In the genomic region with DNA sequence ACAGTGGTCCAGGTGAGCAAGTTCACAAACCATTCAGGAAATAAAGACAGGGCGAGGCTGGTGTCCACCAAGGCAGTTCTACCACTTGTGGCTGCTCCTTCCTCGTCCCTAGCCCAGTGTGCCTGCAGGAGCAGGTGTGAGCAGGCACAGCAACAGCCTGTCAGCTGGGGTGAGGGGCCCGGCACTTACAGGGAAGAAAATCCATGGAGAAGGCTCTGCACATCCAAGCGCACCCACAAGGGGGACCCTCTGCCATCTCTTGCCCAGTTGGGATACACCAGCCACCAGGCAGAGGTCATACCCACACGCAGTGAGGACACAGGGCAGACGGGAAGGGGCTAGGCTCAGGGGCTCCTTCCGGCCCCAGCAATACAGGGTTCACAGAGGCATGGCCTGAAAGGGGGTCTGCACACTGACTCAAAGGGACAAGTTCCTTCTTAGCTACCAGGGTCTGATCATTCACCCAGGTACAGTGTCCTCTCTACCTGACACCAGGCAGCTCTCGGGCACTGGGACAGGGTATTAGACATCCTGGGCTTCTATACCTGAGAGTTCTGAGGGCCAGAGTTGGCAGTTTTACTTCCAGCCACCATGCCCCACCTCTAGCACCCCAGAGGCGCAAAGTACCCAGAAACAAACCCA, we compare ENCODE assay signal across 7 cellular contexts. TPM values are rescaled to one million over a fixed set of nuclear protein-coding genes. Genes with fewer than 3 reads are reported as not detected.
DNase-seq lines count a peak whose midpoint lies in the region; ATAC-seq and TF ChIP-seq lines count a peak whose summit lies in the region.

No MANE protein-coding gene starts in this region.

- no peak overlapping the region for H3K4me2 ChIP-seq in neuronal stem cell (ENCODE audit: insufficient read depth, low read length, poor library complexity, severe bottlenecking)

- H3K23ac ChIP-seq in neuronal stem cell (ENCODE audit: low read depth, low read length, poor library complexity) = no peak overlapping the region

- H3K14ac ChIP-seq in neuronal stem cell (ENCODE audit: low read length) = no peak overlapping the region

- H3K18ac ChIP-seq in neuronal stem cell (ENCODE audit: low read length) = no peak overlapping the region

- H2BK15ac ChIP-seq in neuronal stem cell (ENCODE audit: low read length) = no peak overlapping the region

- H3K4me3 ChIP-seq in fibroblast of the aortic adventitia (ENCODE audit: low read depth, low read length) = no peak overlapping the region
- H3K4me3 ChIP-seq in neuronal stem cell (ENCODE audit: low read length in 2 of 2) = no peak overlapping the region

- no peaks in the 10 kb centered on the region for H3K27me3 Mint-ChIP-seq in T-helper 17 cell

- peak overlapping the region; percentile 51 for H3K27ac Mint-ChIP-seq in T-helper 17 cell

- no peaks in the 10 kb centered on the region for H3K79me1 ChIP-seq in neuronal stem cell (ENCODE audit: low read depth, low read length)

- H3K9me3 ChIP-seq in T-helper 17 cell (ENCODE audit: control insufficient read depth, low read length, poor library complexity, severe bottlenecking) (no peaks in the 10 kb centered on the region), neuronal stem cell (replicated peaks in 1 of 2; ENCODE audit: control insufficient read depth in 2 of 2, insufficient read depth in 1 of 2, low read depth in 1 of 2, low read length in 2 of 2) (no peaks in the 10 kb centered on the region)

- H3K4ac ChIP-seq in neuronal stem cell (ENCODE audit: low read length) = no peak overlapping the region

- peaks cover 37% of the 10 kb centered on the region for H3K4me1 Mint-ChIP-seq in T-helper 17 cell

- H3K27ac ChIP-seq in neuronal stem cell (replicated peaks; ENCODE audit: low read length) = no peak overlapping the region

- H3K9ac ChIP-seq in neuronal stem cell (ENCODE audit: low read depth, low read length, poor library complexity) = no peak overlapping the region

- H4K8ac ChIP-seq in neuronal stem cell (ENCODE audit: low read depth, low read length) = no peak overlapping the region

- no peak overlapping the region for H2AK5ac ChIP-seq in neuronal stem cell (ENCODE audit: low read depth, low read length)

- H3K36me3 Mint-ChIP-seq in T-helper 17 cell (ENCODE audit: low read depth) = peaks cover 4% of the 10 kb centered on the region

- H2BK5ac ChIP-seq in neuronal stem cell (ENCODE audit: low read length) = no peak overlapping the region

- peaks cover 31 to 77% of the 10 kb centered on the region in 2 donors for H3K36me3 ChIP-seq in neuronal stem cell (replicated peaks in 1 of 2; ENCODE audit: control insufficient read depth in 2 of 2, insufficient read depth in 2 of 2, low read length in 2 of 2)

- ATAC-seq in T-helper 17 cell (no peak), GM21528 (IDR thresholded peaks at IDR 0.05; ENCODE audit: low FRiP score, unreplicated experiment) (no peak), HG02981 (IDR thresholded peaks at IDR 0.05; ENCODE audit: unreplicated experiment) (no peak)

- H4K91ac ChIP-seq in neuronal stem cell (ENCODE audit: low read depth, low read length, poor library complexity) = no peak overlapping the region

- TF ChIP-seq CTCF in fibroblast of the aortic adventitia (IDR thresholded peaks at IDR 0.05; ENCODE audit: insufficient read depth, low read length) = peak; percentile 57

- DNase-seq in DMS53 (lab: John Stamatoyannopoulos, UW) (peak; percentile 81), LHCN-M2 (ENCODE audit: low read depth) (peak; percentile 46), T-helper 17 cell (no peak), fibroblast of the aortic adventitia (ENCODE audit: low read depth) (peak; percentile 33), neuronal stem cell (ENCODE audit: low spot score) (peak; percentile 50)

- no peaks in the 10 kb centered on the region for H3K27me3 ChIP-seq in neuronal stem cell (ENCODE audit: control insufficient read depth in 3 of 3, insufficient read depth in 3 of 3, low read depth in 1 of 3, low read length in 3 of 3)

- H2BK12ac ChIP-seq in neuronal stem cell (ENCODE audit: low read length) = no peak overlapping the region

- no peaks in the 10 kb centered on the region for H3K4me1 ChIP-seq in neuronal stem cell (ENCODE audit: control insufficient read depth in 2 of 2, insufficient read depth in 1 of 2, low read depth in 1 of 2, low read length in 2 of 2)

- no CpG with 5 or more reads among the region's 9 CpGs for WGBS in neuronal stem cell (ENCODE audit: extremely low coverage in 2 of 2, insufficient read length in 2 of 2, insufficient replicate concordance in 1 of 2), 2 donors

- H2BK120ac ChIP-seq in neuronal stem cell (ENCODE audit: low read depth, low read length) = no peak overlapping the region

- H3K4me3 Mint-ChIP-seq in T-helper 17 cell = no peak overlapping the region

- H2AFZ ChIP-seq in neuronal stem cell (ENCODE audit: low read length) = no peak overlapping the region

RNA-seq across cellular contexts. Expression of a gene that starts 27.0 kb away (rescaled TPM):
- total RNA-seq in LHCN-M2 (2014; rRNA removed) (19.5 and 24.9 TPM in 2 replicates), T-helper 17 cell (10 to 100 TPM; 20.2 to 29.5 TPM), fibroblast of the aortic adventitia (ENCODE audit: low replicate concordance) (11.8 and 20.3 TPM in 2 replicates)
- 46.1 TPM for polyA plus RNA-seq in LHCN-M2 (2012)
- polyA plus RNA-seq in neuronal stem cell (2013, experiment 1 of 2) = 48.1 TPM
- polyA plus RNA-seq in neuronal stem cell (2013, experiment 2 of 2) = 46.7 TPM

RNA-seq across cellular contexts. Expression of a gene that starts 35.4 kb away (rescaled TPM):
- 48.6 and 49.9 TPM in 2 replicates for total RNA-seq in LHCN-M2 (2014; rRNA removed)
- 65.6 TPM for polyA plus RNA-seq in LHCN-M2 (2012)
- total RNA-seq in T-helper 17 cell = 10 to 100 TPM; 31.9 to 58.8 TPM
- 24.8 and 30.5 TPM in 2 replicates for total RNA-seq in fibroblast of the aortic adventitia (ENCODE audit: low replicate concordance)
- polyA plus RNA-seq in neuronal stem cell (2013, experiment 1 of 2) = 9.8 TPM
- polyA plus RNA-seq in neuronal stem cell (2013, experiment 2 of 2) = 10.1 TPM

RNA-seq across cellular contexts. Expression of a gene that starts 37.1 kb away (rescaled TPM):
- total RNA-seq in LHCN-M2 (2014; rRNA removed) (27.6 and 40.7 TPM in 2 replicates), T-helper 17 cell (10 to 100 TPM; 40.5 to 45.4 TPM), fibroblast of the aortic adventitia (ENCODE audit: low replicate concordance) (43.4 and 80.7 TPM in 2 replicates)
- polyA plus RNA-seq in LHCN-M2 (2012) = 30.0 TPM
- 37.3 TPM for polyA plus RNA-seq in neuronal stem cell (2013, experiment 1 of 2)
- 36.3 TPM for polyA plus RNA-seq in neuronal stem cell (2013, experiment 2 of 2)

RNA-seq across cellular contexts. Expression of a gene that starts 44.6 kb away (rescaled TPM):
- 0.06 TPM in 1 of 2 replicates, not detected in the other for total RNA-seq in LHCN-M2 (2014; rRNA removed)
- polyA plus RNA-seq in LHCN-M2 (2012) = 0.04 TPM
- total RNA-seq in T-helper 17 cell = under 1 TPM; 0.08 to 0.20 TPM
- under 0.01 TPM in 1 of 2 replicates, not detected in the other for total RNA-seq in fibroblast of the aortic adventitia (ENCODE audit: low replicate concordance)
- 0.74 TPM for polyA plus RNA-seq in neuronal stem cell (2013, experiment 1 of 2)
- polyA plus RNA-seq in neuronal stem cell (2013, experiment 2 of 2) = 0.79 TPM

Comparison
In these comparisons a context has a peak if more than half of its experiments do, and no peak if none do; other contexts are left out.
1. DNase-seq: peak in DMS53 (single experiment), LHCN-M2 (single experiment), fibroblast of the aortic adventitia (single experiment) and neuronal stem cell (single experiment); none in T-helper 17 cell (0 of 3).